1 cellular context compared by ENCODE assay signal in genomic region chr19:40433391-40434216, GRCh38.
A peak's percentile ranks its signal among the peaks of the same experiment; 100 is the strongest.
TF ChIP-seq lines count a peak whose summit lies in the region.

No MANE protein-coding gene starts in this region.

TF ChIP-seq in K562, 482 proteins besides CTCF, POLR2A, EP300 and RAD21 (continued from another document and continues in another):
- TF ChIP-seq, protein P1, sequence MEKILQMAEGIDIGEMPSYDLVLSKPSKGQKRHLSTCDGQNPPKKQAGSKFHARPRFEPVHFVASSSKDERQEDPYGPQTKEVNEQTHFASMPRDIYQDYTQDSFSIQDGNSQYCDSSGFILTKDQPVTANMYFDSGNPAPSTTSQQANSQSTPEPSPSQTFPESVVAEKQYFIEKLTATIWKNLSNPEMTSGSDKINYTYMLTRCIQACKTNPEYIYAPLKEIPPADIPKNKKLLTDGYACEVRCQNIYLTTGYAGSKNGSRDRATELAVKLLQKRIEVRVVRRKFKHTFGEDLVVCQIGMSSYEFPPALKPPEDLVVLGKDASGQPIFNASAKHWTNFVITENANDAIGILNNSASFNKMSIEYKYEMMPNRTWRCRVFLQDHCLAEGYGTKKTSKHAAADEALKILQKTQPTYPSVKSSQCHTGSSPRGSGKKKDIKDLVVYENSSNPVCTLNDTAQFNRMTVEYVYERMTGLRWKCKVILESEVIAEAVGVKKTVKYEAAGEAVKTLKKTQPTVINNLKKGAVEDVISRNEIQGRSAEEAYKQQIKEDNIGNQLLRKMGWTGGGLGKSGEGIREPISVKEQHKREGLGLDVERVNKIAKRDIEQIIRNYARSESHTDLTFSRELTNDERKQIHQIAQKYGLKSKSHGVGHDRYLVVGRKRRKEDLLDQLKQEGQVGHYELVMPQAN (IDR thresholded peaks at IDR 0.05; ENCODE audit: borderline replicate concordance), result no peak
- TF ChIP-seq ZNF764 (CRISPR knock-in tag; IDR thresholded peaks at IDR 0.05; ENCODE audit: low read depth) (no peak), ETV5 (CRISPR knock-in tag; IDR thresholded peaks at IDR 0.05; ENCODE audit: low read depth) (0 out of 2 replicates have a peak, but pooled peaks have one; percentile 49), MTF1 (CRISPR knock-in tag; IDR thresholded peaks at IDR 0.05; ENCODE audit: borderline replicate concordance) (no peak), ZBTB8A (IDR thresholded peaks at IDR 0.05; ENCODE audit: partially characterized antibody) (no peak), ZNF184 (CRISPR knock-in tag; IDR thresholded peaks at IDR 0.05) (no peak), ARID1B (IDR thresholded peaks at IDR 0.05) (no peak), ZNF277 (CRISPR knock-in tag; IDR thresholded peaks at IDR 0.05; ENCODE audit: borderline replicate concordance) (no peak), ZNF780A (CRISPR knock-in tag; IDR thresholded peaks at IDR 0.05) (no peak), PKNOX1 (IDR thresholded peaks at IDR 0.05) (peak; percentile 49), ZNF316 (IDR thresholded peaks at IDR 0.05) (no peak), ZNF197 (CRISPR knock-in tag; IDR thresholded peaks at IDR 0.05; ENCODE audit: low read depth) (no peak), SMARCB1 (IDR thresholded peaks at IDR 0.05; ENCODE audit: insufficient read length, low read depth) (no peak), PRMT5 (CRISPR knock-in tag; IDR thresholded peaks at IDR 0.05) (no peak), ZNF644 (tag; IDR thresholded peaks at IDR 0.05; ENCODE audit: low read depth) (no peak), ZNF444 (CRISPR knock-in tag; IDR thresholded peaks at IDR 0.05) (no peak), LEF1 (IDR thresholded peaks at IDR 0.05) (peak; percentile 52; the same call in 1 of the 2 replicates), GABPA (tag; conservative IDR thresholded peaks at IDR 0.05; ENCODE audit: low read depth) (peak; percentile 52), GTF2E2 (tag; IDR thresholded peaks at IDR 0.05) (peak; percentile 75; the same call in 1 of the 2 replicates), SNRNP70 (optimal IDR thresholded peaks at IDR 0.05; ENCODE audit: low read depth, low read length) (no peak), RREB1 (CRISPR knock-in tag; IDR thresholded peaks at IDR 0.05) (no peak), TEAD2 (tag; IDR thresholded peaks at IDR 0.05) (peak; percentile 43; the same call in 1 of the 2 replicates), ZNF398 (CRISPR knock-in tag; IDR thresholded peaks at IDR 0.05) (no peak), GABPB2 (CRISPR knock-in tag; conservative IDR thresholded peaks at IDR 0.05) (no peak), ATF7 (IDR thresholded peaks at IDR 0.05) (no peak; the same call in 1 of the 2 replicates), THRAP3 (IDR thresholded peaks at IDR 0.05; ENCODE audit: borderline replicate concordance) (no peak), POLR2AphosphoS2 (IDR thresholded peaks at IDR 0.05; ENCODE audit: low read length) (no peak), ZNF699 (CRISPR knock-in tag; IDR thresholded peaks at IDR 0.05; ENCODE audit: insufficient replicate concordance) (no peak), RBM25 (IDR thresholded peaks at IDR 0.05; ENCODE audit: low read depth, low read length, severe bottlenecking) (no peak), ILF3 (IDR thresholded peaks at IDR 0.05; ENCODE audit: borderline replicate concordance) (no peak), LARP7 (IDR thresholded peaks at IDR 0.05) (no peak), MLLT1 (IDR thresholded peaks at IDR 0.05) (peak; percentile 51 to 63; a peak in 1 of 4 replicates), ZNF586 (CRISPR knock-in tag; conservative IDR thresholded peaks at IDR 0.05) (no peak), KDM1A (IDR thresholded peaks at IDR 0.05) (no peak), EHMT2 (IDR thresholded peaks at IDR 0.05) (no peak), POLR2AphosphoS5 (IDR thresholded peaks at IDR 0.05; ENCODE audit: control insufficient read depth, insufficient read depth, low read depth, low read length) (peak; percentile 46), ZNF408 (CRISPR knock-in tag; IDR thresholded peaks at IDR 0.05; ENCODE audit: low read depth) (no peak), NR2C1 (IDR thresholded peaks at IDR 0.05) (no peak), NR2C1 (tag; IDR thresholded peaks at IDR 0.05) (no peak), PTTG1 (tag; IDR thresholded peaks at IDR 0.05; ENCODE audit: low read depth) (no peak)
- TF ChIP-seq, protein P2, sequence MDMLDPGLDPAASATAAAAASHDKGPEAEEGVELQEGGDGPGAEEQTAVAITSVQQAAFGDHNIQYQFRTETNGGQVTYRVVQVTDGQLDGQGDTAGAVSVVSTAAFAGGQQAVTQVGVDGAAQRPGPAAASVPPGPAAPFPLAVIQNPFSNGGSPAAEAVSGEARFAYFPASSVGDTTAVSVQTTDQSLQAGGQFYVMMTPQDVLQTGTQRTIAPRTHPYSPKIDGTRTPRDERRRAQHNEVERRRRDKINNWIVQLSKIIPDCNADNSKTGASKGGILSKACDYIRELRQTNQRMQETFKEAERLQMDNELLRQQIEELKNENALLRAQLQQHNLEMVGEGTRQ (CRISPR knock-in tag; IDR thresholded peaks at IDR 0.05), result no peak
- TF ChIP-seq, protein P3, sequence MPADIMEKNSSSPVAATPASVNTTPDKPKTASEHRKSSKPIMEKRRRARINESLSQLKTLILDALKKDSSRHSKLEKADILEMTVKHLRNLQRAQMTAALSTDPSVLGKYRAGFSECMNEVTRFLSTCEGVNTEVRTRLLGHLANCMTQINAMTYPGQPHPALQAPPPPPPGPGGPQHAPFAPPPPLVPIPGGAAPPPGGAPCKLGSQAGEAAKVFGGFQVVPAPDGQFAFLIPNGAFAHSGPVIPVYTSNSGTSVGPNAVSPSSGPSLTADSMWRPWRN (IDR thresholded peaks at IDR 0.05; ENCODE audit: low read depth), result no peak
- TF ChIP-seq, protein P4, sequence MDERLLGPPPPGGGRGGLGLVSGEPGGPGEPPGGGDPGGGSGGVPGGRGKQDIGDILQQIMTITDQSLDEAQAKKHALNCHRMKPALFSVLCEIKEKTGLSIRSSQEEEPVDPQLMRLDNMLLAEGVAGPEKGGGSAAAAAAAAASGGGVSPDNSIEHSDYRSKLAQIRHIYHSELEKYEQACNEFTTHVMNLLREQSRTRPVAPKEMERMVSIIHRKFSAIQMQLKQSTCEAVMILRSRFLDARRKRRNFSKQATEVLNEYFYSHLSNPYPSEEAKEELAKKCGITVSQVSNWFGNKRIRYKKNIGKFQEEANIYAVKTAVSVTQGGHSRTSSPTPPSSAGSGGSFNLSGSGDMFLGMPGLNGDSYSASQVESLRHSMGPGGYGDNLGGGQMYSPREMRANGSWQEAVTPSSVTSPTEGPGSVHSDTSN (CRISPR knock-in tag; IDR thresholded peaks at IDR 0.05; ENCODE audit: low read depth), result no peak
- TF ChIP-seq, protein P4 (tag; conservative IDR thresholded peaks at IDR 0.05; ENCODE audit: low read depth), result no peak
- TF ChIP-seq, protein P5, sequence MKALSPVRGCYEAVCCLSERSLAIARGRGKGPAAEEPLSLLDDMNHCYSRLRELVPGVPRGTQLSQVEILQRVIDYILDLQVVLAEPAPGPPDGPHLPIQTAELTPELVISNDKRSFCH (CRISPR knock-in tag; IDR thresholded peaks at IDR 0.05), result no peak
- TF ChIP-seq, protein P5 (tag; IDR thresholded peaks at IDR 0.05), result peak; percentile 59
